Comparison of ENCODE assay signal across 8 cellular contexts in the genomic region with DNA sequence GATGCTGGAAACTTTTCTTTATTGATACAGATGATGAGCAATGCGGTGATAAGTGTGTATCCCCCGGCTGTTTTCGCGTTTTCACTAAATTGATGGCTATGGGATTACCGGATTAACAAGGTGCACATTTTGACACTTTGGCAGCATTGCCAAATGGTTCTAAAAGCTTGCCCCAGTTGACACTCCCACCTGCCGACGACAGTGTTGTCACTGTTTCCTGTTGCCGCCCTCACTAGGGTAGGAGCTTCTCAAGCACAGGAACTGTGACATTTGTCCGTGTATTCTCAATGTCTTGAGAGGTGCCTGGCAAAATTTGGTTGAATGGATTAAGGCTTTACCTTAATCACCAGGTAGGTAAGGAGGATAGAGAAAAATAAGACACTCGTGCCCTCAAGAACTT. TPM values are rescaled to one million over a fixed set of nuclear protein-coding genes. Genes with fewer than 3 reads are reported as not detected.
DNase-seq lines count a peak whose midpoint lies in the region; ATAC-seq and TF ChIP-seq lines count a peak whose summit lies in the region.

No MANE protein-coding gene starts in this region.

- intact Hi-C loops in transverse colon (cut with DNase I; ENCODE audit: low total_unique reads), result no loop called here

- H3K36me3 ChIP-seq in lung (ENCODE audit: control insufficient read depth in 2 of 2, insufficient read depth in 2 of 2, low read length in 2 of 2) (no peaks in the 10 kb centered on the region), transverse colon (peaks cover 0 to 3% (median 0%) of the 10 kb centered on the region in 4 donors), SJCRH30 (no peaks in the 10 kb centered on the region)

- peaks cover 0 to 19% of the 10 kb centered on the region in 2 donors for H3K4me1 ChIP-seq in lung (ENCODE audit: control insufficient read depth in 2 of 2, insufficient read depth in 2 of 2, low read length in 2 of 2)
- H3K4me1 ChIP-seq in transverse colon, result peaks cover 14 to 54% (median 28%) of the 10 kb centered on the region in 4 donors
- H3K4me1 ChIP-seq in SJCRH30, result no peaks in the 10 kb centered on the region

- H3K27me3 ChIP-seq in lung (ENCODE audit: control insufficient read depth, insufficient read depth), result no peaks in the 10 kb centered on the region
- H3K27me3 ChIP-seq in transverse colon, result no peaks in the 10 kb centered on the region
- no peaks in the 10 kb centered on the region for H3K27me3 ChIP-seq in SJCRH30

- TF ChIP-seq EP300 in transverse colon (IDR thresholded peaks at IDR 0.05; ENCODE audit: low read depth), result no peak

- DNase-seq in MV-4-11 (lab: John Stamatoyannopoulos, UW) (peak; percentile 34), lung (ENCODE audit: low spot score) (peak; percentile 47), transverse colon (peak; percentile 75), SHP77 treated with DMSO at 0.1 percent for 48 hours (lab: John Stamatoyannopoulos, UW) (no peak), SJCRH30 (no peak), SW480 (ENCODE audit: low spot score) (no peak)
- peak; percentile 47 for DNase-seq in activated CD8-positive, alpha-beta memory T cell treated with anti-CD3 and anti-CD28 coated beads, Interleukin-2, amount 50 U/mL, for 1 hour (ENCODE audit: extremely low read depth)

- TF ChIP-seq POLR2A in transverse colon (IDR thresholded peaks at IDR 0.05), result peak; percentile 33

- in situ Hi-C loops in transverse colon (cut with MboI; ENCODE audit: low pct_ligation_motif_present in 1 of 4, low pct_unique_long_range_greater_than_20kb in 1 of 4, low sequenced_read_pairs in 3 of 4), result loop anchor here in 1 of 4 donors (25.0 kb wide), 1 partner anchor 242 kb away; no protein-coding TSS in a partner anchor

- H3K4me3 ChIP-seq in lung (no peak overlapping the region), transverse colon (no peak overlapping the region), SJCRH30 (no peak overlapping the region)

- WGBS in lung, 2 donors, result 30 to 35% methylated on average over 10 of the region's 10 CpGs
- 26 to 39% methylated on average over 10 of the region's 10 CpGs for WGBS in transverse colon (ENCODE audit: low coverage in 1 of 2), 2 donors

- TF ChIP-seq CTCF in C4-2B (conservative IDR thresholded peaks at IDR 0.05), result no peak
- no peak for TF ChIP-seq CTCF in lung (IDR thresholded peaks at IDR 0.05; ENCODE audit: control extremely low read depth, extremely low read depth)
- TF ChIP-seq CTCF in transverse colon (IDR thresholded peaks at IDR 0.05), result peak in 1 of 5 experiments; percentile 7

- ATAC-seq in lung (ENCODE audit: insufficient read depth, low FRiP score), result no peak

- H3K9me3 ChIP-seq in lung (ENCODE audit: control insufficient read depth in 2 of 2, insufficient read depth in 1 of 2, low read length in 1 of 2), result no peaks in the 10 kb centered on the region
- no peaks in the 10 kb centered on the region for H3K9me3 ChIP-seq in transverse colon
- no peaks in the 10 kb centered on the region for H3K9me3 ChIP-seq in SJCRH30 (replicated peaks)

- H3K27ac ChIP-seq in C4-2B (peak overlapping the region; percentile 8), lung (ENCODE audit: low read depth in 1 of 2, low read length in 1 of 2) (peak overlapping the region in 1 of 2 donors; percentile 83), transverse colon (peak overlapping the region; percentile 81 to 86 (median 84)), SJCRH30 (no peak overlapping the region)

RNA-seq across cellular contexts. Expression of a gene that starts 9.8 kb away (rescaled TPM):
- total RNA-seq in lung, result 10 to 100 TPM; 29.9 to 73.3 TPM
- 10 to 100 TPM; 42.2 to 58.9 TPM for polyA plus RNA-seq in lung
- total RNA-seq in transverse colon, result 100 to 1,000 TPM in 3 of 4 donors, 10 to 100 TPM in 1; 67.7 to 200 (median 146) TPM
- 0.08 and 0.23 TPM in 2 replicates for total RNA-seq in SJCRH30 (2014; rRNA removed; shearing (Covaris generic))

Comparison
In these comparisons a context has a peak if more than half of its experiments do, and no peak if none do; other contexts are left out.
1. DNase-seq: peak in MV-4-11 (single experiment), activated CD8-positive, alpha-beta memory T cell treated with anti-CD3 and anti-CD28 coated beads, Interleukin-2, amount 50 U/mL, for 1 hour (single experiment), lung (single experiment) and transverse colon (single experiment); none in SHP77 treated with DMSO at 0.1 percent for 48 hours (single experiment), SJCRH30 (0 of 2) and SW480 (single experiment).
2. RNA of a gene that starts 9.8 kb away (total RNA-seq): 67.7 to 200 TPM in transverse colon and 29.9 to 73.3 TPM in lung; 0.08 to 0.23 TPM in SJCRH30; every median in the first group is over 10 times any median in the second.